1 cellular context compared by ENCODE assay signal in genomic region chr19:32677657-32678056, GRCh38.
TF ChIP-seq lines count a peak whose summit lies in the region.

No MANE protein-coding gene starts in this region.

TF ChIP-seq in WTC11, 78 proteins besides CTCF, POLR2A, EP300 and RAD21 (continued from another document):
- TF ChIP-seq, protein P1, sequence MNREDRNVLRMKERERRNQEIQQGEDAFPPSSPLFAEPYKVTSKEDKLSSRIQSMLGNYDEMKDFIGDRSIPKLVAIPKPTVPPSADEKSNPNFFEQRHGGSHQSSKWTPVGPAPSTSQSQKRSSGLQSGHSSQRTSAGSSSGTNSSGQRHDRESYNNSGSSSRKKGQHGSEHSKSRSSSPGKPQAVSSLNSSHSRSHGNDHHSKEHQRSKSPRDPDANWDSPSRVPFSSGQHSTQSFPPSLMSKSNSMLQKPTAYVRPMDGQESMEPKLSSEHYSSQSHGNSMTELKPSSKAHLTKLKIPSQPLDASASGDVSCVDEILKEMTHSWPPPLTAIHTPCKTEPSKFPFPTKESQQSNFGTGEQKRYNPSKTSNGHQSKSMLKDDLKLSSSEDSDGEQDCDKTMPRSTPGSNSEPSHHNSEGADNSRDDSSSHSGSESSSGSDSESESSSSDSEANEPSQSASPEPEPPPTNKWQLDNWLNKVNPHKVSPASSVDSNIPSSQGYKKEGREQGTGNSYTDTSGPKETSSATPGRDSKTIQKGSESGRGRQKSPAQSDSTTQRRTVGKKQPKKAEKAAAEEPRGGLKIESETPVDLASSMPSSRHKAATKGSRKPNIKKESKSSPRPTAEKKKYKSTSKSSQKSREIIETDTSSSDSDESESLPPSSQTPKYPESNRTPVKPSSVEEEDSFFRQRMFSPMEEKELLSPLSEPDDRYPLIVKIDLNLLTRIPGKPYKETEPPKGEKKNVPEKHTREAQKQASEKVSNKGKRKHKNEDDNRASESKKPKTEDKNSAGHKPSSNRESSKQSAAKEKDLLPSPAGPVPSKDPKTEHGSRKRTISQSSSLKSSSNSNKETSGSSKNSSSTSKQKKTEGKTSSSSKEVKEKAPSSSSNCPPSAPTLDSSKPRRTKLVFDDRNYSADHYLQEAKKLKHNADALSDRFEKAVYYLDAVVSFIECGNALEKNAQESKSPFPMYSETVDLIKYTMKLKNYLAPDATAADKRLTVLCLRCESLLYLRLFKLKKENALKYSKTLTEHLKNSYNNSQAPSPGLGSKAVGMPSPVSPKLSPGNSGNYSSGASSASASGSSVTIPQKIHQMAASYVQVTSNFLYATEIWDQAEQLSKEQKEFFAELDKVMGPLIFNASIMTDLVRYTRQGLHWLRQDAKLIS (CRISPR knock-in tag; IDR thresholded peaks at IDR 0.05; ENCODE audit: borderline replicate concordance): no peak
- TF ChIP-seq ELF4 (CRISPR knock-in tag; IDR thresholded peaks at IDR 0.05; ENCODE audit: low read depth): no peak
- TF ChIP-seq ZNF219 (CRISPR knock-in tag; IDR thresholded peaks at IDR 0.05; ENCODE audit: borderline replicate concordance): no peak
- TF ChIP-seq ETV6 (CRISPR knock-in tag; IDR thresholded peaks at IDR 0.05): no peak
- no peak for TF ChIP-seq ZNF263 (CRISPR knock-in tag; IDR thresholded peaks at IDR 0.05; ENCODE audit: low read depth)
- TF ChIP-seq RORB (CRISPR knock-in tag; IDR thresholded peaks at IDR 0.05): no peak
- TF ChIP-seq NR1H2 (CRISPR knock-in tag; IDR thresholded peaks at IDR 0.05): no peak
- no peak for TF ChIP-seq SP1 (CRISPR knock-in tag; conservative IDR thresholded peaks at IDR 0.05)
